Comparison of ENCODE assay signal across 13 cellular contexts in genomic region chr15:74128785-74129350, GRCh38. TPM values are rescaled to one million over a fixed set of nuclear protein-coding genes. Genes with fewer than 3 reads are reported as not detected.
DNase-seq lines count a peak whose midpoint lies in the region; ATAC-seq, FAIRE-seq and TF ChIP-seq lines count a peak whose summit lies in the region.
"Had no signal": no experiment of that assay in that cellular context is flagged by ENCODE, and none has a peak within 500 bp of the region (broad histone marks: within the 10 kb centered on the region; RNA-seq: fewer than 3 reads in every experiment).

No MANE protein-coding gene starts in this region.

- 10 to 17% methylated on average over 28 to 33 of the region's 33 CpGs for WGBS in GM23248 (ENCODE audit: low coverage in 1 of 2, low lambda C conversion rate in 2 of 2, missing lambda C conversion rate in 2 of 2), 2 experiments

- no peak overlapping the region for H3K4me2 ChIP-seq in GM23248 (ENCODE audit: unreplicated experiment)

- H3K36me3 Mint-ChIP-seq in activated T-helper 17 cell treated with anti-CD3 and anti-CD28 coated beads, Interleukin-2, amount 50 U/mL, for 72 hours (ENCODE audit: low read depth), result no peaks in the 10 kb centered on the region
- peaks cover 2% of the 10 kb centered on the region for H3K36me3 Mint-ChIP-seq in mesothelial cell of epicardium
- H3K36me3 Mint-ChIP-seq in Caco-2 (ENCODE audit: insufficient read depth, unreplicated experiment), result no peaks in the 10 kb centered on the region
- no peaks in the 10 kb centered on the region for H3K36me3 Mint-ChIP-seq in activated CD4-positive, alpha-beta memory T cell treated with anti-CD3 and anti-CD28 coated beads, Interleukin-2, amount 10 ng/mL, durations not matched to agents 7 days and 5 days (ENCODE audit: low read depth)

- no peaks in the 10 kb centered on the region for H3K79me2 ChIP-seq in ACC112 (ENCODE audit: control insufficient read depth, insufficient read depth, low read length, unreplicated experiment)
- no peaks in the 10 kb centered on the region for H3K79me2 ChIP-seq in GM23248 (ENCODE audit: insufficient read depth)

- ATAC-seq in activated T-helper 17 cell treated with anti-CD3 and anti-CD28 coated beads, Interleukin-2, amount 50 U/mL, for 72 hours (replicated peaks), result no peak

- H3K27ac ChIP-seq in ACC112 (ENCODE audit: low read depth, low read length), result no peak overlapping the region
- H3K27ac ChIP-seq in GM23248, result no peak overlapping the region

- H3K27ac Mint-ChIP-seq in activated T-helper 17 cell treated with anti-CD3 and anti-CD28 coated beads, Interleukin-2, amount 50 U/mL, for 72 hours, result no peak overlapping the region
- H3K27ac Mint-ChIP-seq in mesothelial cell of epicardium, result no peak overlapping the region
- no peak overlapping the region for H3K27ac Mint-ChIP-seq in Caco-2 (ENCODE audit: unreplicated experiment)
- H3K27ac Mint-ChIP-seq in activated CD4-positive, alpha-beta memory T cell treated with anti-CD3 and anti-CD28 coated beads, Interleukin-2, amount 10 ng/mL, durations not matched to agents 7 days and 5 days, result no peak overlapping the region

- no peak overlapping the region for H3K9ac ChIP-seq in GM23248

- no peak for FAIRE-seq in frontal cortex (lab: Jason Lieb, UNC)

- H3K4me3 Mint-ChIP-seq in activated T-helper 17 cell treated with anti-CD3 and anti-CD28 coated beads, Interleukin-2, amount 50 U/mL, for 72 hours, result peak overlapping the region; percentile 30
- H3K4me3 Mint-ChIP-seq in mesothelial cell of epicardium (peak overlapping the region; percentile 64), Caco-2 (ENCODE audit: unreplicated experiment) (no peak overlapping the region)
- H3K4me3 Mint-ChIP-seq in activated CD4-positive, alpha-beta memory T cell treated with anti-CD3 and anti-CD28 coated beads, Interleukin-2, amount 10 ng/mL, durations not matched to agents 7 days and 5 days, result no peak overlapping the region

- H3K36me3 ChIP-seq in ACC112 (ENCODE audit: insufficient read depth, low read length) (no peaks in the 10 kb centered on the region), GM23248 (ENCODE audit: low read depth) (no peaks in the 10 kb centered on the region), Caco-2 (ENCODE audit: control insufficient read depth, insufficient read depth, low read length) (no peaks in the 10 kb centered on the region)

- CTCF ChIA-PET in Caco-2 (lab: Charles Lee), result interaction anchor here (1.0 to 2.4 kb wide), 2 partner anchors 15 to 179 kb away, joined by 3 to 22 read pairs; no protein-coding TSS in a partner anchor
- CTCF ChIA-PET in activated CD4-positive, alpha-beta memory T cell treated with anti-CD3 and anti-CD28 coated beads, Interleukin-2, amount 10 ng/mL, durations not matched to agents 7 days and 5 days (lab: Charles Lee), result interaction anchor here (0.9 to 1.7 kb wide), 5 partner anchors 10 to 192 kb away, joined by 3 to 9 read pairs (median 5); no protein-coding TSS in a partner anchor

- H3K9me3 ChIP-seq in GM23248 (ENCODE audit: low read depth) (no peaks in the 10 kb centered on the region), Caco-2 (no peaks in the 10 kb centered on the region)

- POLR2A ChIA-PET in Caco-2 (lab: Charles Lee), result no interaction called here
- POLR2A ChIA-PET in activated CD4-positive, alpha-beta memory T cell treated with anti-CD3 and anti-CD28 coated beads, Interleukin-2, amount 10 ng/mL, durations not matched to agents 7 days and 5 days (lab: Charles Lee), result interaction anchor here (1.5 kb wide), 1 partner anchor 192 kb away, joined by 3 read pairs; no protein-coding TSS in a partner anchor

- H3K27me3 ChIP-seq in ACC112 (ENCODE audit: insufficient read depth, low read length) (peaks cover 83% of the 10 kb centered on the region), GM23248 (replicated peaks; ENCODE audit: insufficient read depth) (peaks cover 73% of the 10 kb centered on the region), Caco-2 (replicated peaks; ENCODE audit: control insufficient read depth, insufficient read depth, low read length) (peaks cover 4% of the 10 kb centered on the region)

- DNase-seq in GM23248 (no peak), mesothelial cell of epicardium (ENCODE audit: low spot score in 2 of 2, unreplicated experiment in 2 of 2) (no peak), frontal cortex (ENCODE audit: low spot score in 2 of 2) (no peak), Caco-2 (no peak)
- DNase-seq in stimulated activated CD4-positive, alpha-beta T cell treated with anti-CD3 and anti-CD28 coated beads, Interleukin-15, amount 100 ng/mL, for 24 hours, result no peak
- no peak for DNase-seq in activated CD4-positive, alpha-beta memory T cell treated with anti-CD3 and anti-CD28 coated beads, Interleukin-2, amount 10 ng/mL, durations not matched to agents 7 days and 5 days
- DNase-seq: activated gamma-delta T cell treated with Interleukin-2 at 50 U/mL for 16 hours, COR-L47 had no signal

- H3K9me3 Mint-ChIP-seq in activated T-helper 17 cell treated with anti-CD3 and anti-CD28 coated beads, Interleukin-2, amount 50 U/mL, for 72 hours, result no peaks in the 10 kb centered on the region
- H3K9me3 Mint-ChIP-seq in mesothelial cell of epicardium (no peaks in the 10 kb centered on the region), Caco-2 (ENCODE audit: unreplicated experiment) (no peaks in the 10 kb centered on the region)
- H3K9me3 Mint-ChIP-seq in activated CD4-positive, alpha-beta memory T cell treated with anti-CD3 and anti-CD28 coated beads, Interleukin-2, amount 10 ng/mL, durations not matched to agents 7 days and 5 days, result no peaks in the 10 kb centered on the region

- intact Hi-C loops in Caco-2 (cut with micrococcal nuclease; ENCODE audit: unreplicated experiment), result no loop called here

- H3F3A ChIP-seq in GM23248 (ENCODE audit: insufficient read depth), result no peaks in the 10 kb centered on the region

- no peak for TF ChIP-seq CTCF in mesothelial cell of epicardium (IDR thresholded peaks at IDR 0.05; ENCODE audit: unreplicated experiment)
- no peak for TF ChIP-seq CTCF in Caco-2 (IDR thresholded peaks at IDR 0.05; ENCODE audit: insufficient read depth in 1 of 2, low read depth in 1 of 2, low read length in 1 of 2, severe bottlenecking in 1 of 2, unreplicated experiment in 1 of 2)

- H3K4me3 ChIP-seq in ACC112 (ENCODE audit: low read depth, low read length) (peak overlapping the region; percentile 41; the same call in 1 of the 2 replicates), GM23248 (no peak overlapping the region), Caco-2 (ENCODE audit: low read depth, low read length) (no peak overlapping the region)

- no TSS peak for BruUV-seq in Caco-2 (replicated peaks; lab: Mats Ljungman, UMichigan)

- H3K4me1 ChIP-seq in ACC112 (ENCODE audit: control insufficient read depth, insufficient read depth, low read length, unreplicated experiment), result peaks cover 5% of the 10 kb centered on the region
- peaks cover 11% of the 10 kb centered on the region; the same call in 1 of the 2 replicates for H3K4me1 ChIP-seq in GM23248 (ENCODE audit: insufficient read depth)
- no peaks in the 10 kb centered on the region for H3K4me1 ChIP-seq in Caco-2

- H4K20me1 ChIP-seq in GM23248 (ENCODE audit: insufficient read depth), result no peaks in the 10 kb centered on the region

- H2AFZ ChIP-seq in ACC112 (ENCODE audit: low read length, unreplicated experiment) (no peak overlapping the region), GM23248 (peak overlapping the region; percentile 42; the same call in 1 of the 2 replicates)

- H3K4me1 Mint-ChIP-seq in activated T-helper 17 cell treated with anti-CD3 and anti-CD28 coated beads, Interleukin-2, amount 50 U/mL, for 72 hours, result peaks cover 9% of the 10 kb centered on the region
- peaks cover 23% of the 10 kb centered on the region for H3K4me1 Mint-ChIP-seq in mesothelial cell of epicardium
- no peaks in the 10 kb centered on the region for H3K4me1 Mint-ChIP-seq in Caco-2 (ENCODE audit: low read depth, unreplicated experiment)
- peaks cover 14% of the 10 kb centered on the region for H3K4me1 Mint-ChIP-seq in activated CD4-positive, alpha-beta memory T cell treated with anti-CD3 and anti-CD28 coated beads, Interleukin-2, amount 10 ng/mL, durations not matched to agents 7 days and 5 days

- in situ Hi-C loops in GM23248 (cut with MboI), result no loop called here

- H3K27me3 Mint-ChIP-seq in activated T-helper 17 cell treated with anti-CD3 and anti-CD28 coated beads, Interleukin-2, amount 50 U/mL, for 72 hours, result peaks cover 57% of the 10 kb centered on the region
- H3K27me3 Mint-ChIP-seq in mesothelial cell of epicardium (ENCODE audit: low read depth), result peaks cover 98% of the 10 kb centered on the region
- H3K27me3 Mint-ChIP-seq in Caco-2 (ENCODE audit: insufficient read depth, unreplicated experiment), result peaks cover 47% of the 10 kb centered on the region
- peaks cover 74% of the 10 kb centered on the region for H3K27me3 Mint-ChIP-seq in activated CD4-positive, alpha-beta memory T cell treated with anti-CD3 and anti-CD28 coated beads, Interleukin-2, amount 10 ng/mL, durations not matched to agents 7 days and 5 days

- H3K9me2 ChIP-seq in GM23248 (ENCODE audit: insufficient read depth), result no peaks in the 10 kb centered on the region

RNA-seq across cellular contexts. Expression of gene ISLR2, which starts 1.5 kb away (rescaled TPM):
- total RNA-seq in GM23248 (2014; rRNA removed; shearing (Covaris generic)), result not detected in 2 replicates
- polyA plus RNA-seq in GM23248 (2016; fragmentation: Nextera tagmentation; extraction: Ambion mirVana), result 0.20 TPM in 1 of 2 replicates, not detected in the other
- total RNA-seq in activated T-helper 17 cell treated with anti-CD3 and anti-CD28 coated beads, Interleukin-2, amount 50 U/mL, for 72 hours, result not detected
- total RNA-seq in mesothelial cell of epicardium (1.3 to 1.9 TPM (median 1.4 TPM) in 3 replicates), frontal cortex (113 TPM), Caco-2 (2022) (not detected in 2 replicates)
- under 1 TPM in 1 of 2 experiments, not detected in 1; 0.08 TPM for total RNA-seq in activated CD4-positive, alpha-beta memory T cell treated with anti-CD3 and anti-CD28 coated beads, Interleukin-2, amount 10 ng/mL, durations not matched to agents 7 days and 5 days
- total RNA-seq: OCI-LY7, renal cortical epithelial cell had no signal

RNA-seq across cellular contexts. Expression of gene ISLR, which starts 44.6 kb away (rescaled TPM):
- 110 and 127 TPM in 2 replicates for total RNA-seq in GM23248 (2014; rRNA removed; shearing (Covaris generic))
- polyA plus RNA-seq in GM23248 (2016; fragmentation: Nextera tagmentation; extraction: Ambion mirVana), result 124 and 125 TPM in 2 replicates
- total RNA-seq in activated T-helper 17 cell treated with anti-CD3 and anti-CD28 coated beads, Interleukin-2, amount 50 U/mL, for 72 hours, result not detected
- total RNA-seq in mesothelial cell of epicardium (59.8 to 66.8 TPM (median 64.9 TPM) in 3 replicates), frontal cortex (12.6 TPM), Caco-2 (2022) (not detected in 2 replicates)
- not detected for total RNA-seq in activated CD4-positive, alpha-beta memory T cell treated with anti-CD3 and anti-CD28 coated beads, Interleukin-2, amount 10 ng/mL, durations not matched to agents 7 days and 5 days
- total RNA-seq: OCI-LY7 had no signal

RNA-seq across cellular contexts. Expression of gene GOLGA6A, which starts 46.5 kb away (rescaled TPM):
- not detected in 2 replicates for total RNA-seq in GM23248 (2014; rRNA removed; shearing (Covaris generic))
- not detected in 2 replicates for polyA plus RNA-seq in GM23248 (2016; fragmentation: Nextera tagmentation; extraction: Ambion mirVana)
- under 1 TPM in 1 of 2 donors, not detected in 1; 0.11 TPM for total RNA-seq in activated T-helper 17 cell treated with anti-CD3 and anti-CD28 coated beads, Interleukin-2, amount 50 U/mL, for 72 hours
- total RNA-seq in mesothelial cell of epicardium, result 0.20 to 0.94 TPM (median 0.29 TPM) in 3 replicates
- under 0.01 TPM for total RNA-seq in frontal cortex
- total RNA-seq in Caco-2 (2022), result not detected in 2 replicates
- total RNA-seq in activated CD4-positive, alpha-beta memory T cell treated with anti-CD3 and anti-CD28 coated beads, Interleukin-2, amount 10 ng/mL, durations not matched to agents 7 days and 5 days, result not detected
- total RNA-seq: kidney epithelial cell had no signal

Comparison
In these comparisons a context has a peak if more than half of its experiments do, and no peak if none do; other contexts are left out.
1. H3K4me3 Mint-ChIP-seq: peak in activated T-helper 17 cell treated with anti-CD3 and anti-CD28 coated beads, Interleukin-2, amount 50 U/mL, for 72 hours (single experiment) and mesothelial cell of epicardium (single experiment); none in Caco-2 (single experiment) and activated CD4-positive, alpha-beta memory T cell treated with anti-CD3 and anti-CD28 coated beads, Interleukin-2, amount 10 ng/mL, durations not matched to agents 7 days and 5 days (single experiment).
2. RNA of gene ISLR2, which starts 1.5 kb away (total RNA-seq): 113 TPM in frontal cortex (single experiment); 1.3 to 1.9 TPM in mesothelial cell of epicardium, 0.08 TPM in activated CD4-positive, alpha-beta memory T cell treated with anti-CD3 and anti-CD28 coated beads, Interleukin-2, amount 10 ng/mL, durations not matched to agents 7 days and 5 days, not detected in Caco-2, not detected in GM23248 and not detected in activated T-helper 17 cell treated with anti-CD3 and anti-CD28 coated beads, Interleukin-2, amount 50 U/mL, for 72 hours; every median in the first group is over 10 times any median in the second.
3. RNA of gene ISLR, which starts 44.6 kb away (total RNA-seq): 110 to 127 TPM in GM23248, 59.8 to 66.8 TPM in mesothelial cell of epicardium and 12.6 TPM in frontal cortex (single experiment); not detected in activated T-helper 17 cell treated with anti-CD3 and anti-CD28 coated beads, Interleukin-2, amount 50 U/mL, for 72 hours, not detected in Caco-2 and not detected in activated CD4-positive, alpha-beta memory T cell treated with anti-CD3 and anti-CD28 coated beads, Interleukin-2, amount 10 ng/mL, durations not matched to agents 7 days and 5 days; every median in the first group is over 10 times any median in the second.